15 cellular contexts compared by ENCODE assay signal in the genomic region with DNA sequence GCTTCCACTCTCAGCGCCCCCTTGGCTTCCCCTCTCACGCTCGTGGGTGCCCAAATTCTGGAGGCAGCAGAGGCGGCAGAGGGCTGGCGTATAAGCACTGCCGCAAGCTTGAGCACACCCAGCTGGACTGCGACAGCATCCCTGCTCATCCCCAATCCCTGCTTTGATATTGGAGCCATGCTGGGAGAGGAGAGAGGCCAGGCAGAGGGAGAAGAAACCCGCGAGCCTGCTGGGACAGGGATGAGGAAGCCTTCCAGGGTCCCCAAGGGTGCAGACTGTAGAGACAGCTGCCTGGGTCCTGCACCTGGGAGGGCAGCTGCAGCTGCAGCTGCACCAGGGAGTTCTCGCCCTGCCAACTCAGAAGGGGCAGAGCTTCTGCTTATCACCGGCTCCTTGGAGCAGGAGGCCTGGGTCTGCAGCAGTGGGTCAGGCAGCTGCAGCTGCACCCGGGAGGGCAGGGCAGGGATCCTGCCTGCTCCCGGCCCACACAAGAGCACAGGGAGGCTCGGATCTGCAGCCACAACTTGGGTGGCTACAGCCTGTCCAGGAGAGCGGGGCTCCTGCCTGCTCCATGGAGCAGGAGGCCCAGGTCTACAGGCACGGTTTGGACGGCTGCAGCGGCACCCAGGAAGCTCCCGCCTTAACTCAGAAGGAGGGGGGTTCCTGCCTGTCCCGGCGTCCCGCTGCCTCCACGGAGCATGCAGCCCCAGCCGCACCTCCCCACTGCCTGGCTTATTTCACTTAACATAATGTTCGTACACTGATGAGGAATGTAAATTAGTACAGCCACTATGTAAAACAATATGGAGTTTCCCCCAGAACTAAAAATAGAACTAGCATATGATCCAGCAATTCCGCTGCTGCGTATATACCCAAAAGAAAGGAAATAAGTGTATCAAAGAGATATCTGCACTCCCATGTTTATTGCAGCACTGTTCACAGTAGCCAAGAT.
DNase-seq lines count a peak whose midpoint lies in the region; ATAC-seq and TF ChIP-seq lines count a peak whose summit lies in the region.
"Had no signal": no experiment of that assay in that cellular context is flagged by ENCODE, and none has a peak within 500 bp of the region (broad histone marks: within the 10 kb centered on the region; RNA-seq: fewer than 3 reads in every experiment).

No MANE protein-coding gene starts in this region.

- H3K4me3 ChIP-seq in IMR-90 (ENCODE audit: insufficient read depth, low read depth, low read length) = no peak overlapping the region
- peak overlapping the region in 3 of 4 donors; percentile 7 to 27 (median 20) for H3K4me3 ChIP-seq in stomach

- H2BK5ac ChIP-seq in IMR-90 (ENCODE audit: low read depth, low read length, poor library complexity, severe bottlenecking) = no peak overlapping the region

- no peak overlapping the region for H2AK9ac ChIP-seq in IMR-90 (replicated peaks; ENCODE audit: low read depth, low read length, poor library complexity)

- no peak for TF ChIP-seq POLR2A in IMR-90 (IDR thresholded peaks at IDR 0.05; ENCODE audit: low read depth, low read length)
- no peak for TF ChIP-seq POLR2A in stomach (IDR thresholded peaks at IDR 0.05)

- no peak overlapping the region for H4K8ac ChIP-seq in IMR-90 (ENCODE audit: low read depth in 2 of 2, low read length in 2 of 2)

- no peak overlapping the region for H3K4ac ChIP-seq in IMR-90 (ENCODE audit: low read depth, low read length)

- H3K9me1 ChIP-seq in IMR-90 (ENCODE audit: insufficient read depth, low read length) = no peaks in the 10 kb centered on the region

- CTCF ChIA-PET in IMR-90 (lab: Yijun Ruan, JAX) = interaction anchor here (0.6 kb wide), 1 partner anchor 19 kb away, joined by 3 read pairs; no protein-coding TSS in a partner anchor

- ATAC-seq in IMR-90 (ENCODE audit: low read depth) (peak; percentile 63), left ventricle myocardium superior (peak; percentile 42), GM18511 (IDR thresholded peaks at IDR 0.05; ENCODE audit: unreplicated experiment) (no peak)
- ATAC-seq: effector memory CD8-positive, alpha-beta T cell; gastroesophageal sphincter had no signal

- DNase-seq in IMR-90 (no peak), RPMI8226 (peak; percentile 23), left ventricle myocardium superior (no peak), stomach (no peak), T-helper 1 cell (no peak)
- no peak for DNase-seq in central memory CD4-positive, alpha-beta T cell
- DNase-seq: activated CD4-positive, CD25-positive, alpha-beta regulatory T cell; activated CD8-positive, alpha-beta memory T cell treated with anti-CD3 and anti-CD28 coated beads, Interleukin-2, amount 50 U/mL, for 4 hours; CD4-positive, alpha-beta T cell; effector memory CD8-positive, alpha-beta T cell; EL; NCI-H2029; tibial artery had no signal

- H3K56ac ChIP-seq in IMR-90 (ENCODE audit: extremely low read depth, insufficient read depth, low read length) = no peak overlapping the region

- H3K18ac ChIP-seq in IMR-90 (ENCODE audit: low read depth, low read length) = no peak overlapping the region

- H3K79me1 ChIP-seq in IMR-90 (ENCODE audit: low read depth in 1 of 2, low read length in 2 of 2) = no peaks in the 10 kb centered on the region

- 0% methylated on average over 2 of the region's 27 CpGs; no CpG with 5 or more reads in 1 of the 2 experiments for WGBS in IMR-90 (ENCODE audit: extremely low coverage in 2 of 2, insufficient read length in 1 of 2), 2 experiments
- WGBS in stomach, 5 donors = 44 to 64% (median 48%) methylated on average over 20 to 27 of the region's 27 CpGs

- no peak overlapping the region for H2BK120ac ChIP-seq in IMR-90 (ENCODE audit: low read depth, low read length)

- no peak overlapping the region for H3K27ac ChIP-seq in IMR-90 (ENCODE audit: insufficient read depth, low read length)
- H3K27ac ChIP-seq in stomach = no peak overlapping the region
- H3K27ac ChIP-seq: gastroesophageal sphincter, tibial artery had no signal

- TF ChIP-seq CTCF in IMR-90 (conservative IDR thresholded peaks at IDR 0.05; ENCODE audit: low read depth, low read length) (no peak), stomach (IDR thresholded peaks at IDR 0.05) (no peak)

- TF ChIP-seq RAD21 in IMR-90 (IDR thresholded peaks at IDR 0.05; ENCODE audit: low read length) = no peak

- H3K4me2 ChIP-seq in IMR-90 (ENCODE audit: low read depth, low read length) = peak overlapping the region; percentile 0; the same call in 1 of the 2 replicates

- H3K4me1 ChIP-seq in IMR-90 (ENCODE audit: control insufficient read depth, insufficient read depth, low read length) (no peaks in the 10 kb centered on the region), stomach (peaks cover 0 to 10% (median 7%) of the 10 kb centered on the region in 4 donors)

- no peak overlapping the region for H2AK5ac ChIP-seq in IMR-90 (ENCODE audit: low read depth, low read length)

- H2BK15ac ChIP-seq in IMR-90 (ENCODE audit: low read depth, low read length) = no peak overlapping the region

- in situ Hi-C loops in IMR-90 (cut with MboI; ENCODE audit: low sequenced_read_pairs) = loop anchor here (25.0 kb wide), 1 partner anchor 1626 kb away; no protein-coding TSS in a partner anchor

- BruUV-seq in IMR-90 (replicated peaks; lab: Mats Ljungman, UMichigan) = no TSS peak

- H3K9ac ChIP-seq in IMR-90 (ENCODE audit: low read depth, low read length) = no peak overlapping the region

- peaks cover 2% of the 10 kb centered on the region for H3K27me3 ChIP-seq in IMR-90 (ENCODE audit: control insufficient read depth, insufficient read depth, low read length)
- no peaks in the 10 kb centered on the region for H3K27me3 ChIP-seq in stomach

- no peak overlapping the region for H4K5ac ChIP-seq in IMR-90 (ENCODE audit: low read depth, low read length)

- no peak overlapping the region for H3K23ac ChIP-seq in IMR-90 (ENCODE audit: low read depth, low read length)

- H4K20me1 ChIP-seq in IMR-90 (ENCODE audit: insufficient read depth, low read length) = no peaks in the 10 kb centered on the region

- peak overlapping the region; percentile 83 for H2AFZ ChIP-seq in IMR-90 (replicated peaks; ENCODE audit: low read length, poor library complexity)

- no peak for TF ChIP-seq EP300 in stomach (IDR thresholded peaks at IDR 0.05)

- no peaks in the 10 kb centered on the region for H3K36me3 ChIP-seq in IMR-90 (ENCODE audit: control insufficient read depth, insufficient read depth, low read length)
- no peaks in the 10 kb centered on the region for H3K36me3 ChIP-seq in stomach
- H3K36me3 ChIP-seq: gastroesophageal sphincter, tibial artery had no signal

- POLR2A ChIA-PET in IMR-90 (lab: Charles Lee; ENCODE audit: unreplicated experiment) = interaction anchor here (0.5 kb wide), 1 partner anchor 9 kb away, joined by 3 read pairs; no protein-coding TSS in a partner anchor

- intact Hi-C loops in IMR-90 (cut with micrococcal nuclease) = no loop called here
- intact Hi-C loops in left ventricle myocardium superior (cut with micrococcal nuclease) = no loop called here
- intact Hi-C loops in stomach (cut with DNase I; ENCODE audit: low total_unique reads) = no loop called here

- no peak overlapping the region for H2BK20ac ChIP-seq in IMR-90 (ENCODE audit: low read depth, low read length)

- dilution Hi-C loops in IMR-90 (cut with HindIII; ENCODE audit: low sequenced_read_pairs, unreplicated experiment) = no loop called here

- no peak overlapping the region for H4K91ac ChIP-seq in IMR-90 (ENCODE audit: insufficient read depth, low read depth, low read length)

- no peaks in the 10 kb centered on the region for H3K9me3 ChIP-seq in IMR-90 (ENCODE audit: control insufficient read depth, insufficient read depth, low read length)
- H3K9me3 ChIP-seq in stomach = no peaks in the 10 kb centered on the region
- H3K9me3 ChIP-seq: gastroesophageal sphincter, tibial artery had no signal

- H3K14ac ChIP-seq in IMR-90 (replicated peaks; ENCODE audit: low read depth, low read length) = no peak overlapping the region

TF ChIP-seq in IMR-90, 13 proteins besides CTCF, POLR2A, EP300 and RAD21:
- TF ChIP-seq RFX5 (IDR thresholded peaks at IDR 0.05; ENCODE audit: low read depth, low read length) (no peak), RCOR1 (IDR thresholded peaks at IDR 0.05; ENCODE audit: insufficient replicate concordance, low read length) (no peak), MAFK (IDR thresholded peaks at IDR 0.05; ENCODE audit: low read depth, low read length) (no peak), MXI1 (IDR thresholded peaks at IDR 0.05; ENCODE audit: borderline replicate concordance, low read depth, low read length) (no peak), MAZ (IDR thresholded peaks at IDR 0.05; ENCODE audit: borderline replicate concordance, low read depth, low read length) (no peak), FOS (IDR thresholded peaks at IDR 0.05; ENCODE audit: low read depth, low read length) (no peak), BHLHE40 (IDR thresholded peaks at IDR 0.05; ENCODE audit: low read depth, low read length) (no peak), SMC3 (IDR thresholded peaks at IDR 0.05; ENCODE audit: low read depth, low read length) (no peak), CEBPB (IDR thresholded peaks at IDR 0.05; ENCODE audit: low read depth, low read length) (no peak), CHD1 (IDR thresholded peaks at IDR 0.05; ENCODE audit: low read depth, low read length) (no peak), NFE2L2 (IDR thresholded peaks at IDR 0.05; ENCODE audit: low read depth, low read length) (no peak)
- TF ChIP-seq, protein P1, sequence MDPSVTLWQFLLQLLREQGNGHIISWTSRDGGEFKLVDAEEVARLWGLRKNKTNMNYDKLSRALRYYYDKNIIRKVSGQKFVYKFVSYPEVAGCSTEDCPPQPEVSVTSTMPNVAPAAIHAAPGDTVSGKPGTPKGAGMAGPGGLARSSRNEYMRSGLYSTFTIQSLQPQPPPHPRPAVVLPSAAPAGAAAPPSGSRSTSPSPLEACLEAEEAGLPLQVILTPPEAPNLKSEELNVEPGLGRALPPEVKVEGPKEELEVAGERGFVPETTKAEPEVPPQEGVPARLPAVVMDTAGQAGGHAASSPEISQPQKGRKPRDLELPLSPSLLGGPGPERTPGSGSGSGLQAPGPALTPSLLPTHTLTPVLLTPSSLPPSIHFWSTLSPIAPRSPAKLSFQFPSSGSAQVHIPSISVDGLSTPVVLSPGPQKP (IDR thresholded peaks at IDR 0.05; ENCODE audit: borderline replicate concordance, low read depth, low read length) = no peak
- TF ChIP-seq, protein P2, sequence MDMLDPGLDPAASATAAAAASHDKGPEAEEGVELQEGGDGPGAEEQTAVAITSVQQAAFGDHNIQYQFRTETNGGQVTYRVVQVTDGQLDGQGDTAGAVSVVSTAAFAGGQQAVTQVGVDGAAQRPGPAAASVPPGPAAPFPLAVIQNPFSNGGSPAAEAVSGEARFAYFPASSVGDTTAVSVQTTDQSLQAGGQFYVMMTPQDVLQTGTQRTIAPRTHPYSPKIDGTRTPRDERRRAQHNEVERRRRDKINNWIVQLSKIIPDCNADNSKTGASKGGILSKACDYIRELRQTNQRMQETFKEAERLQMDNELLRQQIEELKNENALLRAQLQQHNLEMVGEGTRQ (IDR thresholded peaks at IDR 0.05; ENCODE audit: low read depth, low read length) = no peak
